In genomic region chr1:57115030-57115614, GRCh38 we compare ENCODE assay signal across 20 cellular contexts.
"Had no signal": no experiment of that assay in that cellular context is flagged by ENCODE, and none has a peak within 500 bp of the region (broad histone marks: within the 10 kb centered on the region; RNA-seq: fewer than 3 reads in every experiment).

No MANE protein-coding gene starts in this region.

- H3K9me3 ChIP-seq: gastrocnemius medialis, neutrophil, pancreas, sigmoid colon, spleen, thoracic aorta, tibial nerve, upper lobe of left lung had no signal

- H3K27me3 ChIP-seq: gastrocnemius medialis, neutrophil, pancreas, sigmoid colon, spleen, tibial nerve, upper lobe of left lung had no signal

- H3K4me3 ChIP-seq: dorsolateral prefrontal cortex, gastrocnemius medialis, lung, pancreas, sigmoid colon, skin epidermis, spleen, thoracic aorta, tibial nerve, upper lobe of left lung had no signal

- ATAC-seq: esophagus mucosa; gastrocnemius medialis; left colon; natural killer cell; pancreas; stimulated activated naive B cell treated with anti-CD40 and anti-IgM and Interleukin-4, amounts not matched to agents 10 μg/mL and 1 μg/mL and 100 μg/mL, for 72 hours had no signal

- H3K4me1 ChIP-seq: gastrocnemius medialis, pancreas, spleen, tibial nerve, upper lobe of left lung had no signal

- DNase-seq: dorsolateral prefrontal cortex; effector CD4-positive, alpha-beta T cell; gastrocnemius medialis; head of caudate nucleus; hippocampal formation; left colon; natural killer cell; pancreas; retina; sigmoid colon; spleen; stimulated activated naive B cell treated with anti-CD40 and anti-IgM and Interleukin-4, amounts not matched to agents 10 μg/mL and 1 μg/mL and 100 μg/mL, for 72 hours; upper lobe of left lung had no signal

- H3K27ac ChIP-seq: dorsolateral prefrontal cortex, epithelial cell of prostate, gastrocnemius medialis, neutrophil, pancreas, sigmoid colon, skin epidermis, spleen, thoracic aorta, tibial nerve, upper lobe of left lung had no signal

- H3K36me3 ChIP-seq: gastrocnemius medialis, neutrophil, pancreas, sigmoid colon, spleen, thoracic aorta, tibial nerve, upper lobe of left lung had no signal
